In genomic region chr16:86117235-86117634, GRCh38 we compare ENCODE assay signal across 22 cellular contexts.
A peak's percentile ranks its signal among the peaks of the same experiment; 100 is the strongest.
DNase-seq lines count a peak whose midpoint lies in the region; ATAC-seq, FAIRE-seq and TF ChIP-seq lines count a peak whose summit lies in the region.
"Had no signal": no experiment of that assay in that cellular context is flagged by ENCODE, and none has a peak within 500 bp of the region (broad histone marks: within the 10 kb centered on the region; RNA-seq: fewer than 3 reads in every experiment).

No MANE protein-coding gene starts in this region.

- H3K36me3 ChIP-seq in H7 (replicated peaks; ENCODE audit: control insufficient read depth, insufficient read depth, low read length) = no peaks in the 10 kb centered on the region
- H3K36me3 ChIP-seq in H1 (ENCODE audit: control insufficient read depth in 2 of 4, insufficient read depth in 4 of 4, low read length in 3 of 4) = no peaks in the 10 kb centered on the region
- H3K36me3 ChIP-seq: HAP-1 had no signal

- H3K23me2 ChIP-seq in H1 (ENCODE audit: low read depth, low read length) = peaks cover 3% of the 10 kb centered on the region; the same call in 1 of the 2 replicates

- no peak for TF ChIP-seq POLR2A in H1 (IDR thresholded peaks at IDR 0.05; ENCODE audit: control extremely low read depth in 1 of 2, low read depth in 2 of 2, low read length in 2 of 2)

- peak; percentile 5 for DNase-seq in H7
- no peak for DNase-seq in H1 (ENCODE audit: low read depth in 1 of 2, low spot score in 2 of 2)
- DNase-seq in left lobe of liver (ENCODE audit: low spot score) = peak; percentile 30
- DNase-seq in MCF 10A (ENCODE audit: unreplicated experiment) = no peak
- no peak for DNase-seq in WTC11 (ENCODE audit: low spot score)
- DNase-seq: 8988T; ACHN; AML-193; C1 segment of cervical spinal cord; Calu3; CD4-positive, alpha-beta memory T cell; COR-L47; DMS53; DMS79 treated with DMSO at 0.1 percent for 48 hours; GF-D8 had no signal

- H3K9me3 Mint-ChIP-seq in MCF 10A (ENCODE audit: unreplicated experiment) = no peaks in the 10 kb centered on the region
- H3K9me3 Mint-ChIP-seq in WTC11 = no peaks in the 10 kb centered on the region
- H3K9me3 Mint-ChIP-seq: CD4-positive, alpha-beta memory T cell had no signal

- H3K4me2 ChIP-seq in H1 (ENCODE audit: insufficient read depth in 1 of 2, low read depth in 2 of 2, low read length in 2 of 2) = no peak overlapping the region
- H3K4me2 ChIP-seq: A549 had no signal

- no peak overlapping the region for H2BK15ac ChIP-seq in H1 (ENCODE audit: low read length)

- BruUV-seq in MCF 10A (replicated peaks; lab: Mats Ljungman, UMichigan) = no TSS peak

- H4K8ac ChIP-seq in H1 (ENCODE audit: extremely low read depth, insufficient read depth, low read length) = peak overlapping the region; percentile 57; the same call in 1 of the 2 replicates

- H3K4me1 ChIP-seq in H1 (replicated peaks in 1 of 4; ENCODE audit: control insufficient read depth in 3 of 4, insufficient read depth in 4 of 4, low read length in 3 of 4) = peaks cover 0 to 5% (median 0%) of the 10 kb centered on the region in 4 experiments; a peak in 2 of 7 replicates
- H3K4me1 ChIP-seq: A549, HAP-1 had no signal

- no peak overlapping the region for H4K91ac ChIP-seq in H1 (replicated peaks; ENCODE audit: insufficient read length, low read length)

- H3K14ac ChIP-seq in H1 (ENCODE audit: insufficient read length) = no peak overlapping the region

- TF ChIP-seq CTCF in H1 (IDR thresholded peaks at IDR 0.05; ENCODE audit: control extremely low read depth in 1 of 3, insufficient read depth in 1 of 3, low read depth in 1 of 3, low read length in 3 of 3) = no peak
- TF ChIP-seq CTCF in MCF 10A (IDR thresholded peaks at IDR 0.05; ENCODE audit: unreplicated experiment) = no peak
- no peak for TF ChIP-seq CTCF in WTC11 (IDR thresholded peaks at IDR 0.05)

- ATAC-seq in left lobe of liver = no peak
- no peak for ATAC-seq in WTC11
- no peak for ATAC-seq in HG03159 (IDR thresholded peaks at IDR 0.05; ENCODE audit: unreplicated experiment)
- ATAC-seq in GM21786 (IDR thresholded peaks at IDR 0.05; ENCODE audit: unreplicated experiment) = no peak
- ATAC-seq: A549 had no signal

- H3K27ac Mint-ChIP-seq in MCF 10A (ENCODE audit: low read depth, unreplicated experiment) = no peak overlapping the region
- no peak overlapping the region for H3K27ac Mint-ChIP-seq in WTC11
- H3K27ac Mint-ChIP-seq: CD4-positive, alpha-beta memory T cell had no signal

- no peaks in the 10 kb centered on the region for H4K20me1 ChIP-seq in H1 (replicated peaks in 1 of 2; ENCODE audit: control insufficient read depth in 1 of 2, insufficient read depth in 2 of 2, low read length in 2 of 2)

- no peaks in the 10 kb centered on the region for H3K79me2 ChIP-seq in H1 (ENCODE audit: control insufficient read depth in 1 of 2, insufficient read depth in 2 of 2, low read length in 2 of 2)

- H3K9me3 ChIP-seq in H1 (ENCODE audit: insufficient read depth in 2 of 2, low read depth in 1 of 2, low read length in 1 of 2) = no peaks in the 10 kb centered on the region
- H3K9me3 ChIP-seq: A549, HAP-1 had no signal

- H3K4me3 ChIP-seq in H7 (ENCODE audit: insufficient read depth, low read depth, low read length) = no peak overlapping the region
- H3K4me3 ChIP-seq in H1 (ENCODE audit: extremely low read depth in 1 of 4, insufficient read depth in 2 of 4, low read depth in 3 of 4, low read length in 4 of 4) = no peak overlapping the region
- H3K4me3 ChIP-seq: A549, GM23248, HAP-1 had no signal

- H3K23ac ChIP-seq in H1 (ENCODE audit: insufficient read length) = no peak overlapping the region

- POLR2A ChIA-PET in H1 (lab: Charles Lee; ENCODE audit: partially characterized antibody) = no interaction called here
- POLR2A ChIA-PET in MCF 10A (lab: Yijun Ruan, JAX) = no interaction called here
- POLR2A ChIA-PET in WTC11 (lab: Charles Lee) = no interaction called here

- H3K4me1 Mint-ChIP-seq in MCF 10A (ENCODE audit: insufficient read depth, unreplicated experiment) (no peaks in the 10 kb centered on the region), WTC11 (peaks cover 18% of the 10 kb centered on the region)
- H3K4me1 Mint-ChIP-seq: CD4-positive, alpha-beta memory T cell had no signal

- TF ChIP-seq RAD21 in H1 (IDR thresholded peaks at IDR 0.05 in 1 of 2, conservative IDR thresholded peaks at IDR 0.05 in 1 of 2; ENCODE audit: low read depth in 2 of 2, low read length in 2 of 2) = no peak

- H3K27me3 ChIP-seq in H7 (ENCODE audit: control insufficient read depth, insufficient read depth, low read length) = peaks cover under 1% of the 10 kb centered on the region; the same call in 1 of the 2 replicates
- 0 out of 7 replicates have a peak, but pooled peaks cover 0 to 2% (median 0%) of the 10 kb centered on the region in 4 experiments for H3K27me3 ChIP-seq in H1 (replicated peaks in 1 of 4; ENCODE audit: control insufficient read depth in 3 of 4, extremely low read depth in 1 of 4, insufficient read depth in 3 of 4, low read length in 3 of 4)

- H3K4me3 Mint-ChIP-seq in MCF 10A (ENCODE audit: unreplicated experiment) (no peak overlapping the region), WTC11 (no peak overlapping the region)
- H3K4me3 Mint-ChIP-seq: CD4-positive, alpha-beta memory T cell had no signal

- no peak overlapping the region for H2BK12ac ChIP-seq in H1 (ENCODE audit: low read depth, low read length)

- H3K27me3 Mint-ChIP-seq in MCF 10A (ENCODE audit: insufficient read depth, unreplicated experiment) (peaks cover 92% of the 10 kb centered on the region), WTC11 (ENCODE audit: low read depth) (no peaks in the 10 kb centered on the region; the same call in 1 of the 2 replicates)

- WGBS in H1 (ENCODE audit: extremely low coverage in 1 of 2, insufficient coverage in 1 of 2, insufficient read length in 1 of 2, insufficient replicate concordance in 2 of 2, low coverage in 1 of 2, low lambda C conversion rate in 2 of 2, missing lambda C conversion rate in 1 of 2), 2 experiments = 92% methylated on average over 5 of the region's 5 CpGs; no CpG with 5 or more reads in 1 of the 2 experiments

- no peak for FAIRE-seq in H1 (lab: Jason Lieb, UNC)
- FAIRE-seq: A549, GM12891, GM18507 had no signal

- H3K9ac ChIP-seq in H1 (replicated peaks in 1 of 4; ENCODE audit: extremely low read depth in 1 of 4, low read depth in 3 of 4, low read length in 3 of 4) = no peak overlapping the region
- H3K9ac ChIP-seq: GM23248 had no signal

- no peak overlapping the region for H2BK20ac ChIP-seq in H1 (ENCODE audit: low read length)

- CTCF ChIA-PET in H1 (lab: Charles Lee; ENCODE audit: partially characterized antibody) (interaction anchor here (0.8 to 2.2 kb wide), 2 partner anchors 45 to 401 kb away, joined by 3 to 8 read pairs; no protein-coding TSS in a partner anchor), MCF 10A (lab: Yijun Ruan, JAX) (no interaction called here), WTC11 (lab: Charles Lee) (interaction anchor here (1.4 kb wide), 1 partner anchor 136 kb away, joined by 4 read pairs; no protein-coding TSS in a partner anchor)

- H4K5ac ChIP-seq in H1 (ENCODE audit: insufficient read length, low read depth, low read length) = no peak overlapping the region

- no peak overlapping the region for H3K56ac ChIP-seq in H1 (replicated peaks; ENCODE audit: insufficient read length, low read depth, low read length)

- no peaks in the 10 kb centered on the region for H3K79me1 ChIP-seq in H1 (ENCODE audit: low read depth, low read length)

- H3K27ac ChIP-seq in H1 (ENCODE audit: low read depth, low read length) = no peak overlapping the region
- H3K27ac ChIP-seq: A549, GM23248 had no signal

- H2BK120ac ChIP-seq in H1 (replicated peaks; ENCODE audit: low read depth, low read length) = no peak overlapping the region

- no peak for TF ChIP-seq EP300 in H1 (IDR thresholded peaks at IDR 0.05; ENCODE audit: borderline replicate concordance in 1 of 2, low read depth in 2 of 2, low read length in 2 of 2)

- intact Hi-C loops in MCF 10A (cut with micrococcal nuclease) = no loop called here

- H3K4ac ChIP-seq in H1 (replicated peaks; ENCODE audit: insufficient read length, low read depth, low read length) = no peak overlapping the region

- H2BK5ac ChIP-seq in H1 (ENCODE audit: low read depth, low read length) = no peak overlapping the region

- no peak overlapping the region for H3K18ac ChIP-seq in H1 (ENCODE audit: extremely low read depth, low read length)

- H3K36me3 Mint-ChIP-seq in MCF 10A (ENCODE audit: insufficient read depth, unreplicated experiment) = no peaks in the 10 kb centered on the region
- no peaks in the 10 kb centered on the region for H3K36me3 Mint-ChIP-seq in WTC11
- H3K36me3 Mint-ChIP-seq: CD4-positive, alpha-beta memory T cell had no signal

- H2AFZ ChIP-seq in H1 (ENCODE audit: low read length) = no peak overlapping the region
- H2AFZ ChIP-seq: GM23248 had no signal

- H2AK5ac ChIP-seq in H1 (ENCODE audit: low read depth, low read length) = no peak overlapping the region

TF ChIP-seq in H1, 55 proteins besides CTCF, POLR2A, EP300 and RAD21 (continues in another document):
- TF ChIP-seq YY1 (IDR thresholded peaks at IDR 0.05; ENCODE audit: low read depth, low read length) = no peak
- no peak for TF ChIP-seq TAF7 (optimal IDR thresholded peaks at IDR 0.05; ENCODE audit: borderline replicate concordance, low read depth, low read length)
- TF ChIP-seq CHD1 (IDR thresholded peaks at IDR 0.05; ENCODE audit: low read depth, low read length) = no peak
- no peak for TF ChIP-seq CHD2 (IDR thresholded peaks at IDR 0.05; ENCODE audit: low read length)
- TF ChIP-seq CEBPB (IDR thresholded peaks at IDR 0.05; ENCODE audit: low read depth, low read length) = no peak
- no peak for TF ChIP-seq POLR2AphosphoS5 (IDR thresholded peaks at IDR 0.05; ENCODE audit: low read depth, low read length)
- no peak for TF ChIP-seq RNF2 (IDR thresholded peaks at IDR 0.05; ENCODE audit: borderline replicate concordance, low read depth, low read length, missing control alignments, poor library complexity, severe bottlenecking)
- TF ChIP-seq SIX5 (IDR thresholded peaks at IDR 0.05; ENCODE audit: low read depth, low read length) = no peak
- no peak for TF ChIP-seq EGR1 (IDR thresholded peaks at IDR 0.05; ENCODE audit: borderline replicate concordance, low read depth, low read length)

TF ChIP-seq in WTC11, 78 proteins besides CTCF, POLR2A, EP300 and RAD21:
- TF ChIP-seq JUN (CRISPR knock-in tag; IDR thresholded peaks at IDR 0.05) (no peak), MAX (CRISPR knock-in tag; IDR thresholded peaks at IDR 0.05) (no peak), PREB (CRISPR knock-in tag; IDR thresholded peaks at IDR 0.05; ENCODE audit: borderline replicate concordance) (no peak)

Comparison
In these comparisons a context has a peak if more than half of its experiments do, and no peak if none do; other contexts are left out.
1. DNase-seq: peak in H7 (single experiment) and left lobe of liver (single experiment); none in H1 (0 of 2), MCF 10A (single experiment) and WTC11 (single experiment).